ENCODE assay signal across 13 cellular contexts in genomic region chr10:124707546-124707945, GRCh38. TPM values are rescaled to one million over a fixed set of nuclear protein-coding genes. Genes with fewer than 3 reads are reported as not detected.
A peak's percentile ranks its signal among the peaks of the same experiment; 100 is the strongest.
DNase-seq lines count a peak whose midpoint lies in the region; ATAC-seq and TF ChIP-seq lines count a peak whose summit lies in the region.
"Had no signal": no experiment of that assay in that cellular context is flagged by ENCODE, and none has a peak within 500 bp of the region (broad histone marks: within the 10 kb centered on the region; RNA-seq: fewer than 3 reads in every experiment).

No MANE protein-coding gene starts in this region.

- H3K9me3 Mint-ChIP-seq in brain (no peaks in the 10 kb centered on the region), HFFc6 (no peaks in the 10 kb centered on the region)
- H3K9me3 Mint-ChIP-seq in natural killer cell treated with Interleukin-12 subunit alpha and Interleukin-12 subunit beta and Interleukin-15 and Interleukin-18, amount 100 ng/mL, for 72 hours = no peaks in the 10 kb centered on the region
- H3K9me3 Mint-ChIP-seq: stimulated activated naive CD8-positive, alpha-beta T cell treated with anti-CD3 and anti-CD28 coated beads, Interleukin-15, Interleukin-2, amounts not matched to agents 100 ng/mL and 50 ng/mL, for 24 hours had no signal

- H3K4me3 ChIP-seq in upper lobe of right lung = no peak overlapping the region

- no peak for ATAC-seq in Right ventricle myocardium inferior
- ATAC-seq in left cardiac atrium = no peak
- ATAC-seq in natural killer cell treated with Interleukin-12 subunit alpha and Interleukin-12 subunit beta and Interleukin-15 and Interleukin-18, amount 100 ng/mL, for 72 hours = no peak
- no peak for ATAC-seq in upper lobe of right lung
- ATAC-seq in HG02642 (IDR thresholded peaks at IDR 0.05; ENCODE audit: poor library complexity, unreplicated experiment) = no peak

- DNase-seq in Right ventricle myocardium inferior (ENCODE audit: missing footprints) = peak; percentile 72
- no peak for DNase-seq in left cardiac atrium
- no peak for DNase-seq in natural killer cell treated with Interleukin-12 subunit alpha and Interleukin-12 subunit beta and Interleukin-15 and Interleukin-18, amount 100 ng/mL, for 72 hours (ENCODE audit: low spot score)
- no peak for DNase-seq in upper lobe of right lung
- no peak for DNase-seq in HFFc6
- DNase-seq in HT-29 (ENCODE audit: low spot score) = no peak
- DNase-seq: NCI-H187; nucleus accumbens; stimulated activated CD4-positive, alpha-beta T cell treated with anti-CD3 and anti-CD28 coated beads, Interleukin-1b, Interleukin-23, amount 100 ng/mL, for 48 hours; T-helper 2 cell had no signal

- intact Hi-C loops in Right ventricle myocardium inferior (cut with DNase I) = no loop called here
- intact Hi-C loops in left cardiac atrium (cut with DNase I) = no loop called here
- intact Hi-C loops in upper lobe of right lung (cut with DNase I) = no loop called here

- no peaks in the 10 kb centered on the region for H3K27me3 Mint-ChIP-seq in brain
- H3K27me3 Mint-ChIP-seq in natural killer cell treated with Interleukin-12 subunit alpha and Interleukin-12 subunit beta and Interleukin-15 and Interleukin-18, amount 100 ng/mL, for 72 hours = no peaks in the 10 kb centered on the region
- H3K27me3 Mint-ChIP-seq in HFFc6 (ENCODE audit: insufficient read depth) = peaks cover 1% of the 10 kb centered on the region; the same call in 1 of the 2 replicates
- H3K27me3 Mint-ChIP-seq: stimulated activated naive CD8-positive, alpha-beta T cell treated with anti-CD3 and anti-CD28 coated beads, Interleukin-15, Interleukin-2, amounts not matched to agents 100 ng/mL and 50 ng/mL, for 24 hours had no signal

- peaks cover 38% of the 10 kb centered on the region for H3K36me3 Mint-ChIP-seq in brain
- no peaks in the 10 kb centered on the region for H3K36me3 Mint-ChIP-seq in natural killer cell treated with Interleukin-12 subunit alpha and Interleukin-12 subunit beta and Interleukin-15 and Interleukin-18, amount 100 ng/mL, for 72 hours
- no peaks in the 10 kb centered on the region for H3K36me3 Mint-ChIP-seq in HFFc6 (ENCODE audit: low read depth)

- H3K4me1 Mint-ChIP-seq in brain = peaks cover 95% of the 10 kb centered on the region
- peaks cover 73 to 79% of the 10 kb centered on the region in 2 donors for H3K4me1 Mint-ChIP-seq in natural killer cell treated with Interleukin-12 subunit alpha and Interleukin-12 subunit beta and Interleukin-15 and Interleukin-18, amount 100 ng/mL, for 72 hours (ENCODE audit: low read depth in 2 of 2)
- peaks cover 8% of the 10 kb centered on the region for H3K4me1 Mint-ChIP-seq in HFFc6 (ENCODE audit: low read depth)

- peak overlapping the region in 2 of 5 experiments; percentile 38 to 60 for H3K4me3 Mint-ChIP-seq in brain
- peak overlapping the region; percentile 47 for H3K4me3 Mint-ChIP-seq in natural killer cell treated with Interleukin-12 subunit alpha and Interleukin-12 subunit beta and Interleukin-15 and Interleukin-18, amount 100 ng/mL, for 72 hours
- H3K4me3 Mint-ChIP-seq in HFFc6 = no peak overlapping the region
- H3K4me3 Mint-ChIP-seq: stimulated activated naive CD8-positive, alpha-beta T cell treated with anti-CD3 and anti-CD28 coated beads, Interleukin-15, Interleukin-2, amounts not matched to agents 100 ng/mL and 50 ng/mL, for 24 hours had no signal

- peak overlapping the region; percentile 67 for H3K27ac ChIP-seq in upper lobe of right lung

- no peaks in the 10 kb centered on the region for H3K9me3 ChIP-seq in upper lobe of right lung

- no peaks in the 10 kb centered on the region for H3K36me3 ChIP-seq in upper lobe of right lung

- H3K27ac Mint-ChIP-seq in brain (peak overlapping the region; percentile 29 to 98 (median 96)), HFFc6 (no peak overlapping the region)
- H3K27ac Mint-ChIP-seq in natural killer cell treated with Interleukin-12 subunit alpha and Interleukin-12 subunit beta and Interleukin-15 and Interleukin-18, amount 100 ng/mL, for 72 hours = peak overlapping the region; percentile 83 to 84
- H3K27ac Mint-ChIP-seq: stimulated activated naive CD8-positive, alpha-beta T cell treated with anti-CD3 and anti-CD28 coated beads, Interleukin-15, Interleukin-2, amounts not matched to agents 100 ng/mL and 50 ng/mL, for 24 hours had no signal

- no peaks in the 10 kb centered on the region for H3K27me3 ChIP-seq in upper lobe of right lung

- TF ChIP-seq CTCF in brain (conservative IDR thresholded peaks at IDR 0.05) (no peak), upper lobe of right lung (IDR thresholded peaks at IDR 0.05) (no peak), HFFc6 (IDR thresholded peaks at IDR 0.05) (no peak)

- H3K4me1 ChIP-seq in upper lobe of right lung = peaks cover 75% of the 10 kb centered on the region

RNA-seq across cellular contexts. Expression of gene FAM53B, which starts 36.6 kb away (rescaled TPM):
- 41.2 TPM for total RNA-seq in Right ventricle myocardium inferior
- total RNA-seq in left cardiac atrium = 10 to 100 TPM; 23.3 to 31.4 TPM
- polyA plus RNA-seq in brain (ENCODE audit: insufficient read depth, low read depth, low replicate concordance) = 25.9 TPM
- 10 to 100 TPM; 16.6 to 21.8 TPM for total RNA-seq in natural killer cell treated with Interleukin-12 subunit alpha and Interleukin-12 subunit beta and Interleukin-15 and Interleukin-18, amount 100 ng/mL, for 72 hours
- total RNA-seq in upper lobe of right lung = 31.4 TPM
- total RNA-seq in HFFc6 (2021; fragmentation: NEBNext Ultra II Directional; extraction: Animal tissue kit (Norgen Biotek cat#: 25700)) = 10 to 100 TPM in 5 of 6 experiments, 1 to 10 TPM in 1; 9.3 to 10.6 (median 10.4) TPM
- total RNA-seq in HT-29 (2014; rRNA removed; shearing (Covaris generic)) = 17.8 and 20.2 TPM in 2 replicates
